23 cellular contexts compared by ENCODE assay signal in genomic region chr13:42905542-42905941, GRCh38.
DNase-seq lines count a peak whose midpoint lies in the region; ATAC-seq, FAIRE-seq and TF ChIP-seq lines count a peak whose summit lies in the region.
"Had no signal": no experiment of that assay in that cellular context is flagged by ENCODE, and none has a peak within 500 bp of the region (broad histone marks: within the 10 kb centered on the region; RNA-seq: fewer than 3 reads in every experiment).

No MANE protein-coding gene starts in this region.

- DNase-seq in NCI-H526 (lab: John Stamatoyannopoulos, UW) (peak; percentile 77 to 79), left colon (no peak), small intestine (peak; percentile 38), MCF 10A (ENCODE audit: unreplicated experiment) (no peak)
- no peak for DNase-seq in stimulated activated naive CD8-positive, alpha-beta T cell treated with anti-CD3 and anti-CD28 coated beads, Interleukin-15, Interleukin-2, amounts not matched to agents 100 U/mL and 50 U/mL, for 24 hours
- no peak for DNase-seq in activated CD8-positive, alpha-beta memory T cell treated with anti-CD3 and anti-CD28 coated beads for 24 hours
- DNase-seq: 8988T; ACHN; C1 segment of cervical spinal cord; CD4-positive, alpha-beta T cell; CD8-positive, alpha-beta memory T cell; DMS 273 treated with DMSO at 0.1 percent for 48 hours; DMS79; EL; GDM1; GOT3; HFFc6 had no signal

- intact Hi-C loops in left colon (cut with DNase I, micrococcal nuclease) (no loop called here), MCF 10A (cut with micrococcal nuclease) (no loop called here)

- POLR2A ChIA-PET in MCF 10A (lab: Yijun Ruan, JAX), result no interaction called here

- no peak overlapping the region for H3K4me3 ChIP-seq in small intestine (ENCODE audit: low read depth in 1 of 2, low read length in 2 of 2)
- H3K4me3 ChIP-seq: A549, HAP-1 had no signal

- 79 to 94% (median 81%) methylated on average over 2 of the region's 2 CpGs for WGBS in small intestine, 3 donors

- no peaks in the 10 kb centered on the region for H3K27me3 Mint-ChIP-seq in MCF 10A (ENCODE audit: insufficient read depth, unreplicated experiment)
- H3K27me3 Mint-ChIP-seq: CD4-positive, alpha-beta T cell; CD8-positive, alpha-beta memory T cell had no signal

- TF ChIP-seq CTCF in 22Rv1 (IDR thresholded peaks at IDR 0.05) (no peak), MCF 10A (IDR thresholded peaks at IDR 0.05; ENCODE audit: unreplicated experiment) (no peak)

- no TSS peak for BruUV-seq in MCF 10A (replicated peaks; lab: Mats Ljungman, UMichigan)

- FAIRE-seq in small intestine (lab: Jason Lieb, UNC), result no peak
- FAIRE-seq: A549, D721Med, GM12892, H54 had no signal

- no peaks in the 10 kb centered on the region for H3K27me3 ChIP-seq in small intestine (ENCODE audit: control insufficient read depth in 2 of 2, insufficient read depth in 2 of 2, low read length in 2 of 2)

- H3K4me3 Mint-ChIP-seq in MCF 10A (ENCODE audit: unreplicated experiment), result no peak overlapping the region
- H3K4me3 Mint-ChIP-seq: CD4-positive, alpha-beta T cell; CD8-positive, alpha-beta memory T cell; HFFc6 had no signal

- no peaks in the 10 kb centered on the region for H3K9me3 Mint-ChIP-seq in MCF 10A (ENCODE audit: unreplicated experiment)
- H3K9me3 Mint-ChIP-seq: CD4-positive, alpha-beta T cell; CD8-positive, alpha-beta memory T cell; HFFc6 had no signal

- peak; percentile 77 for ATAC-seq in left colon
- no peak for ATAC-seq in stimulated activated naive CD8-positive, alpha-beta T cell treated with anti-CD3 and anti-CD28 coated beads, Interleukin-15, Interleukin-2, amounts not matched to agents 100 U/mL and 50 U/mL, for 24 hours
- ATAC-seq: A549 had no signal

- H3K9me3 ChIP-seq in small intestine (ENCODE audit: control insufficient read depth, low read depth), result no peaks in the 10 kb centered on the region
- H3K9me3 ChIP-seq: A549, HAP-1 had no signal

- H3K4me1 ChIP-seq in small intestine (ENCODE audit: control insufficient read depth in 2 of 2, insufficient read depth in 1 of 2, low read depth in 1 of 2, low read length in 1 of 2), result no peaks in the 10 kb centered on the region
- H3K4me1 ChIP-seq: A549, HAP-1 had no signal

- peak overlapping the region; percentile 49; the same call in 1 of the 2 replicates for H3K27ac ChIP-seq in 22Rv1
- H3K27ac ChIP-seq in small intestine (ENCODE audit: low read depth in 1 of 2, low read length in 1 of 2), result no peak overlapping the region
- H3K27ac ChIP-seq: A549 had no signal

- H3K27ac Mint-ChIP-seq in MCF 10A (ENCODE audit: low read depth, unreplicated experiment), result no peak overlapping the region
- H3K27ac Mint-ChIP-seq: CD4-positive, alpha-beta T cell; CD8-positive, alpha-beta memory T cell; HFFc6 had no signal

- CTCF ChIA-PET in MCF 10A (lab: Yijun Ruan, JAX), result no interaction called here

- peaks cover 0 to 1% of the 10 kb centered on the region in 2 donors for H3K36me3 ChIP-seq in small intestine (ENCODE audit: control insufficient read depth in 2 of 2, insufficient read depth in 2 of 2, low read length in 2 of 2)
- H3K36me3 ChIP-seq: HAP-1 had no signal

- H3K4me1 Mint-ChIP-seq in MCF 10A (ENCODE audit: insufficient read depth, unreplicated experiment), result no peaks in the 10 kb centered on the region
- H3K4me1 Mint-ChIP-seq: CD8-positive, alpha-beta memory T cell had no signal

- no peaks in the 10 kb centered on the region for H3K36me3 Mint-ChIP-seq in MCF 10A (ENCODE audit: insufficient read depth, unreplicated experiment)

Comparison
In these comparisons a context has a peak if more than half of its experiments do, and no peak if none do; other contexts are left out.
1. DNase-seq: peak in NCI-H526 (2 of 2) and small intestine (single experiment); none in left colon (0 of 2), stimulated activated naive CD8-positive, alpha-beta T cell treated with anti-CD3 and anti-CD28 coated beads, Interleukin-15, Interleukin-2, amounts not matched to agents 100 U/mL and 50 U/mL, for 24 hours (single experiment), activated CD8-positive, alpha-beta memory T cell treated with anti-CD3 and anti-CD28 coated beads for 24 hours (single experiment) and MCF 10A (single experiment).